Comparison of ENCODE assay signal across 30 cellular contexts in genomic region chrX:38138900-38139299, GRCh38.
"Had no signal": no experiment of that assay in that cellular context is flagged by ENCODE, and none has a peak within 500 bp of the region (broad histone marks: within the 10 kb centered on the region; RNA-seq: fewer than 3 reads in every experiment).

No MANE protein-coding gene starts in this region.

- H3K4me3 ChIP-seq: ascending aorta, breast epithelium, cardiac muscle cell, coronary artery, dorsolateral prefrontal cortex, esophagus squamous epithelium, gastroesophageal sphincter, heart right ventricle had no signal

- H3K27me3 ChIP-seq: ascending aorta, cardiac muscle cell, esophagus squamous epithelium, gastroesophageal sphincter had no signal

- H3K9me3 ChIP-seq: ascending aorta, breast epithelium, esophagus squamous epithelium, gastroesophageal sphincter, heart right ventricle had no signal

- H3K36me3 ChIP-seq: ascending aorta, breast epithelium, cardiac muscle cell, esophagus squamous epithelium, gastroesophageal sphincter, heart right ventricle had no signal

- H3K4me1 ChIP-seq: breast epithelium, esophagus squamous epithelium had no signal

- H3K27ac ChIP-seq: ascending aorta, breast epithelium, cardiac muscle cell, coronary artery, dorsolateral prefrontal cortex, epithelial cell of prostate, esophagus squamous epithelium, gastroesophageal sphincter, heart right ventricle had no signal

- DNase-seq: activated CD4-positive, alpha-beta memory T cell treated with anti-CD3 and anti-CD28 coated beads for 36 hours; activated CD4-positive, alpha-beta T cell treated with anti-CD3 and anti-CD28 coated beads for 36 hours; activated CD4-positive, alpha-beta T cell treated with anti-CD3 and anti-CD28 coated beads, Interleukin-2, amount 10 ng/mL, durations not matched to agents 24 days and 14 days; activated CD4-positive, CD25-positive, alpha-beta regulatory T cell; activated CD4-positive, CD25-positive, alpha-beta regulatory T cell treated with anti-CD3 and anti-CD28 coated beads, Interleukin-2, amount 50 U/mL, for 72 hours; activated CD8-positive, alpha-beta memory T cell treated with anti-CD3 and anti-CD28 coated beads, Interleukin-2, amount 10 ng/mL, durations not matched to agents 7 days and 5 days; activated CD8-positive, alpha-beta memory T cell treated with anti-CD3 and anti-CD28 coated beads, Interleukin-2, amount 50 U/mL, for 4 hours; activated CD8-positive, alpha-beta T cell treated with anti-CD3 and anti-CD28 coated beads, Interleukin-2, amount 10 ng/mL, durations not matched to agents 7 days and 5 days; activated gamma-delta T cell; activated naive CD4-positive, alpha-beta T cell; activated naive CD4-positive, alpha-beta T cell treated with anti-CD3 and anti-CD28 coated beads, Interleukin-2, amount 10 ng/mL, durations not matched to agents 7 days and 5 days; activated naive CD8-positive, alpha-beta T cell treated with anti-CD3 and anti-CD28 coated beads, Interleukin-2, amount 10 ng/mL, durations not matched to agents 7 days and 5 days; activated T-cell treated with anti-CD3 and anti-CD28 coated beads, Interleukin-2, amount 50 U/mL, for 1 hour; activated T-cell treated with anti-CD3 and anti-CD28 coated beads, Interleukin-2, amount 50 U/mL, for 48 hours; central memory CD4-positive, alpha-beta T cell; dorsolateral prefrontal cortex; effector memory CD4-positive, alpha-beta T cell; esophagus squamous epithelium; foreskin melanocyte; heart right ventricle; hippocampal formation; T-helper 1 cell; T-helper 17 cell; T1000 had no signal
